Comparison of ENCODE assay signal across 34 cellular contexts in the genomic region with DNA sequence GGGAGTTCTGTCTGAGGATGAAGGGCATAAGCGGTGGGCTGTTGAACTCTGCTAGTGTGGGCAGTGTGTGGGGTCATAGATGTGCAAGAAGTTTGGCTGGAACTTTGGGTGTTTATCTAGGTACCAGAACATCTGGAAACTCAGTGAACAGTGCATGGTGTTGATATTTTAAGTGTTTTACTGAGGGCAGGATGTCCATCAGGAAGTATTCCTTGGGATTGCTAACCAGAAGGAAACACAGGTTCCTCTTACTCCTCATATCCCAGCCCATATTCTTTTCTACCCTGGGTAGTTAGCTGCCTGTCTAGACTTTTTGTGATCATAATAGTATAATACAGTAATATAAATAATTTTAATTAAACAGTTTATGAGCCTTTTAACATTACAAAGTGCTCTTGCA. TPM values are rescaled to one million over a fixed set of nuclear protein-coding genes. Genes with fewer than 3 reads are reported as not detected.
"Had no signal": no experiment of that assay in that cellular context is flagged by ENCODE, and none has a peak within 500 bp of the region (broad histone marks: within the 10 kb centered on the region; RNA-seq: fewer than 3 reads in every experiment).

No MANE protein-coding gene starts in this region.

- H3K36me3 ChIP-seq: ascending aorta, cardiac muscle cell, MG63, Peyer's patch had no signal

- H3K9me3 ChIP-seq: ascending aorta, MG63, Peyer's patch had no signal

- ATAC-seq: activated T-cell treated with anti-CD3 and anti-CD28 coated beads, Interleukin-2, amount 50 U/mL, for 72 hours; activated T-helper 17 cell treated with anti-CD3 and anti-CD28 coated beads, Interleukin-2, amount 50 U/mL, for 72 hours; PC-3 had no signal

- H3K27ac Mint-ChIP-seq: activated B cell treated with CpG ODN at 0.5 μM for 24 hours; activated CD4-positive, alpha-beta memory T cell treated with anti-CD3 and anti-CD28 coated beads for 36 hours; activated T-cell treated with anti-CD3 and anti-CD28 coated beads, Interleukin-2, amount 50 U/mL, for 72 hours; activated T-helper 17 cell treated with anti-CD3 and anti-CD28 coated beads, Interleukin-2, amount 50 U/mL, for 72 hours had no signal

- H3K9me3 Mint-ChIP-seq: activated B cell treated with CpG ODN at 0.5 μM for 24 hours; activated CD4-positive, alpha-beta memory T cell treated with anti-CD3 and anti-CD28 coated beads for 36 hours; activated T-helper 17 cell treated with anti-CD3 and anti-CD28 coated beads, Interleukin-2, amount 50 U/mL, for 72 hours had no signal

- H3K4me3 ChIP-seq: ascending aorta, cardiac muscle cell, MG63, Peyer's patch had no signal

- H3K27me3 Mint-ChIP-seq: activated B cell treated with CpG ODN at 0.5 μM for 24 hours; activated CD4-positive, alpha-beta memory T cell treated with anti-CD3 and anti-CD28 coated beads for 36 hours; activated naive CD8-positive, alpha-beta T cell treated with anti-CD3 and anti-CD28 coated beads for 36 hours; activated T-helper 17 cell treated with anti-CD3 and anti-CD28 coated beads, Interleukin-2, amount 50 U/mL, for 72 hours had no signal

- H3K4me3 Mint-ChIP-seq: activated B cell treated with CpG ODN at 0.5 μM for 24 hours; activated CD4-positive, alpha-beta memory T cell treated with anti-CD3 and anti-CD28 coated beads for 36 hours; activated naive CD8-positive, alpha-beta T cell treated with anti-CD3 and anti-CD28 coated beads for 36 hours; activated T-cell treated with anti-CD3 and anti-CD28 coated beads, Interleukin-2, amount 50 U/mL, for 72 hours; activated T-helper 17 cell treated with anti-CD3 and anti-CD28 coated beads, Interleukin-2, amount 50 U/mL, for 72 hours had no signal

- H3K27me3 ChIP-seq: ascending aorta, cardiac muscle cell, MG63, Peyer's patch had no signal

- H3K4me1 ChIP-seq: ascending aorta, Peyer's patch had no signal

- DNase-seq: activated B cell treated with CpG ODN at 0.5 μM for 24 hours; activated CD4-positive, alpha-beta memory T cell treated with anti-CD3 and anti-CD28 coated beads for 36 hours; activated CD4-positive, alpha-beta T cell treated with anti-CD3 and anti-CD28 coated beads for 4 hours; activated CD4-positive, alpha-beta T cell treated with anti-CD3 and anti-CD28 coated beads, Interleukin-2, amount 50 U/mL, for 1 hour; activated CD4-positive, CD25-positive, alpha-beta regulatory T cell treated with anti-CD3 and anti-CD28 coated beads, Interleukin-2, amount 50 U/mL, for 72 hours; activated CD8-positive, alpha-beta memory T cell treated with anti-CD3 and anti-CD28 coated beads, Interleukin-2, amount 50 U/mL, for 4 hours; activated effector memory CD4-positive, alpha-beta T cell treated with anti-CD3 and anti-CD28 coated beads, Interleukin-2, amount 50 U/mL, for 16 hours; activated naive CD4-positive, alpha-beta T cell; activated naive CD4-positive, alpha-beta T cell treated with anti-CD3 and anti-CD28 coated beads, Interleukin-2, amount 50 U/mL, for 16 hours; activated naive CD8-positive, alpha-beta T cell treated with anti-CD3 and anti-CD28 coated beads for 36 hours; activated T-cell treated with anti-CD3 and anti-CD28 coated beads, Interleukin-2, amount 50 U/mL, for 72 hours; amygdala; Kasumi-1; KG1; MG63; NCI-H1048; NCI-H1105 treated with DMSO at 0.1 percent for 48 hours; NCI-H1436; NCI-H1694; NCI-H1930; NCI-H2081 treated with DMSO at 0.1 percent for 48 hours; NCI-H345; NCI-H524 treated with DMSO at 0.1 percent for 48 hours; PC-3; Peyer's patch; RPMI8226; SW 1271; T-helper 1 cell; T-helper 2 cell; T-helper 9 cell had no signal

- H3K27ac ChIP-seq: ascending aorta, cardiac muscle cell, Peyer's patch, VCaP had no signal

RNA-seq across cellular contexts. Expression of a gene that starts 15.9 kb away (rescaled TPM):
- total RNA-seq: ascending aorta had no signal
